In genomic region chr14:95495093-95495492, GRCh38 we compare ENCODE assay signal across 1 cellular context.
TF ChIP-seq lines count a peak whose summit lies in the region.

No MANE protein-coding gene starts in this region.

TF ChIP-seq in GM12878, 131 proteins besides CTCF, POLR2A, EP300 and RAD21 (continued from another document):
- no peak for TF ChIP-seq IRF3 (IDR thresholded peaks at IDR 0.05)
